Comparison of ENCODE assay signal across 17 cellular contexts in the genomic region with DNA sequence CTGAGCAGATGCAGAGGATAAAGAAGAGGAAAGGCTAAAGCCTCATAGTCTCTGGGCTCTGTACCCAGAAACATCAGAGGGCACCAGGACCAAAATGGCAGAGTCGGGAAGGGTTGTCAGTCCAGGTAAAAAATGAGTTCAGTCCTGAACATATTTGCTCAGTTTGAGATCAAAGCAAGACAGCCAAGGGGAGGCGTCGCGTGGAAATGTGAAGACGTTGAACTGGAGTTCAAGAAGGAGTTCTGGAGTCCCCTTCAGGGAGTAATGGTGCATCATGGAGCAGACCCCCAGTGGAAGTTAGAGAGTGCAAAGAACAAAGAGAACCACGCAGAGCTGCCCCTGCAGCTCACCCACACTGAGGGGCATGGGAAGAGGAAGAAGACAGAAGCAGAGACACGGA. TPM values are rescaled to one million over a fixed set of nuclear protein-coding genes. Genes with fewer than 3 reads are reported as not detected.
DNase-seq lines count a peak whose midpoint lies in the region; ATAC-seq, FAIRE-seq and TF ChIP-seq lines count a peak whose summit lies in the region.
"Had no signal": no experiment of that assay in that cellular context is flagged by ENCODE, and none has a peak within 500 bp of the region (broad histone marks: within the 10 kb centered on the region; RNA-seq: fewer than 3 reads in every experiment).

No MANE protein-coding gene starts in this region.

- TF ChIP-seq CTCF in left ventricle myocardium inferior (IDR thresholded peaks at IDR 0.05; ENCODE audit: borderline replicate concordance) (no peak), kidney (IDR thresholded peaks at IDR 0.05; ENCODE audit: borderline replicate concordance, extremely low read depth, insufficient read depth) (no peak), psoas muscle (IDR thresholded peaks at IDR 0.05) (no peak), uterus (IDR thresholded peaks at IDR 0.05) (no peak)

- peak overlapping the region; percentile 83 for H3K4me3 ChIP-seq in left ventricle myocardium inferior
- peak overlapping the region in 1 of 2 donors; percentile 15 for H3K4me3 ChIP-seq in kidney (ENCODE audit: low read length in 2 of 2)
- peak overlapping the region; percentile 77 for H3K4me3 ChIP-seq in psoas muscle
- H3K4me3 ChIP-seq in uterus: no peak overlapping the region
- H3K4me3 ChIP-seq: A549, dorsolateral prefrontal cortex had no signal

- DNase-seq in left ventricle myocardium inferior (no peak), left ventricle myocardium superior (no peak), kidney (no peak), psoas muscle (no peak), uterus (peak; percentile 14), COLO668 (lab: John Stamatoyannopoulos, UW; ENCODE audit: unreplicated experiment) (no peak), retina (no peak), NCI-H2196 (lab: John Stamatoyannopoulos, UW; ENCODE audit: unreplicated experiment) (no peak)
- DNase-seq: activated gamma-delta T cell; CD8-positive, alpha-beta memory T cell; dorsolateral prefrontal cortex; NCI-H748 treated with DMSO at 0.1 percent for 48 hours; WERI-Rb-1 had no signal

- H3K9ac ChIP-seq in kidney (ENCODE audit: low read length in 2 of 2): no peak overlapping the region

- H3K9me3 ChIP-seq in left ventricle myocardium inferior (replicated peaks) (no peaks in the 10 kb centered on the region), kidney (ENCODE audit: control insufficient read depth in 1 of 2, low read length in 2 of 2) (no peaks in the 10 kb centered on the region), psoas muscle (no peaks in the 10 kb centered on the region), uterus (no peaks in the 10 kb centered on the region)
- H3K9me3 ChIP-seq: A549 had no signal

- H3K36me3 ChIP-seq in left ventricle myocardium inferior (no peaks in the 10 kb centered on the region), kidney (ENCODE audit: control insufficient read depth in 1 of 2, insufficient read depth in 2 of 2, low read length in 2 of 2) (peaks cover 0 to 3% of the 10 kb centered on the region in 2 donors), psoas muscle (ENCODE audit: insufficient read depth in 1 of 2, low read depth in 1 of 2) (no peaks in the 10 kb centered on the region), uterus (no peaks in the 10 kb centered on the region)
- H3K36me3 ChIP-seq: WERI-Rb-1 had no signal

- intact Hi-C loops in left ventricle myocardium inferior (cut with micrococcal nuclease): loop anchor here (10.0 kb wide), 2 partner anchors 77 to 113 kb away; no protein-coding TSS in a partner anchor
- intact Hi-C loops in left ventricle myocardium superior (cut with micrococcal nuclease): loop anchor here (10.0 kb wide), 2 partner anchors 67 to 113 kb away; no protein-coding TSS in a partner anchor
- intact Hi-C loops in kidney (cut with DNase I): loop anchor here (10.0 kb wide), 1 partner anchor 113 kb away; no protein-coding TSS in a partner anchor
- intact Hi-C loops in psoas muscle (cut with DNase I): no loop called here
- intact Hi-C loops in uterus (cut with DNase I; ENCODE audit: low total_unique reads): loop anchor here (10.0 kb wide), 1 partner anchor 47 kb away; no protein-coding TSS in a partner anchor

- no peak for TF ChIP-seq POLR2A in uterus (IDR thresholded peaks at IDR 0.05)

- ATAC-seq in left ventricle myocardium superior (no peak), psoas muscle (no peak)
- ATAC-seq: A549, Panc1 had no signal

- H3K27me3 ChIP-seq in left ventricle myocardium inferior (ENCODE audit: low read depth): no peaks in the 10 kb centered on the region
- peaks cover 0 to 60% (median 12%) of the 10 kb centered on the region in 3 donors for H3K27me3 ChIP-seq in psoas muscle (ENCODE audit: insufficient read depth in 3 of 3, low read length in 2 of 3)
- H3K27me3 ChIP-seq in uterus: no peaks in the 10 kb centered on the region

- WGBS in psoas muscle, 3 donors: 74 to 82% (median 75%) methylated on average over 7 of the region's 7 CpGs

- H3K4me1 ChIP-seq in left ventricle myocardium inferior: peaks cover 100% of the 10 kb centered on the region
- H3K4me1 ChIP-seq in kidney (ENCODE audit: control insufficient read depth in 1 of 2, insufficient read depth in 1 of 2, low read depth in 1 of 2, low read length in 2 of 2): peaks cover 33 to 57% of the 10 kb centered on the region in 2 donors
- peaks cover 7% of the 10 kb centered on the region for H3K4me1 ChIP-seq in psoas muscle
- H3K4me1 ChIP-seq in uterus: peaks cover 0 to 7% of the 10 kb centered on the region in 2 donors

- FAIRE-seq in kidney (lab: Jason Lieb, UNC): no peak
- FAIRE-seq: A549 had no signal

- peak overlapping the region; percentile 97 for H3K27ac ChIP-seq in left ventricle myocardium inferior (replicated peaks)
- peak overlapping the region; percentile 77 to 89 for H3K27ac ChIP-seq in kidney (ENCODE audit: low read depth in 2 of 2, low read length in 2 of 2)
- peak overlapping the region; percentile 14 for H3K27ac ChIP-seq in psoas muscle
- H3K27ac ChIP-seq in uterus: peak overlapping the region; percentile 99 to 100
- H3K27ac ChIP-seq: A549, WERI-Rb-1 had no signal

RNA-seq across cellular contexts. Expression of gene COL4A1, which starts 4.8 kb away (rescaled TPM):
- total RNA-seq in left ventricle myocardium inferior (120 TPM), left ventricle myocardium superior (119 TPM), kidney (218 TPM), psoas muscle (100 to 1,000 TPM in 2 of 4 donors, 10 to 100 TPM in 2; 87.3 to 127 (median 110) TPM), uterus (100 to 1,000 TPM; 164 to 737 (median 209) TPM)
- polyA plus RNA-seq in kidney (ENCODE audit: insufficient read depth, low read depth, low replicate concordance) (53.0 TPM), psoas muscle (100 to 1,000 TPM in 1 of 3 donors, 10 to 100 TPM in 2; 39.0 to 115 (median 60.2) TPM)
- total RNA-seq: activated CD8-positive, alpha-beta memory T cell treated with anti-CD3 and anti-CD28 coated beads for 36 hours; CD8-positive, alpha-beta memory T cell had no signal
- polyA plus RNA-seq: CD8-positive, alpha-beta memory T cell; IgD-negative memory B cell had no signal

RNA-seq across cellular contexts. Expression of gene COL4A2, which starts 4.9 kb away (rescaled TPM):
- 117 TPM for total RNA-seq in left ventricle myocardium inferior
- 126 TPM for total RNA-seq in left ventricle myocardium superior
- total RNA-seq in kidney: 265 TPM
- 126 TPM for polyA plus RNA-seq in kidney (ENCODE audit: insufficient read depth, low read depth, low replicate concordance)
- total RNA-seq in psoas muscle: 10 to 100 TPM; 49.1 to 64.0 (median 59.9) TPM
- 10 to 100 TPM; 25.8 to 84.5 (median 37.9) TPM for polyA plus RNA-seq in psoas muscle
- total RNA-seq in uterus: 100 to 1,000 TPM; 157 to 606 (median 284) TPM
- total RNA-seq: activated CD8-positive, alpha-beta memory T cell treated with anti-CD3 and anti-CD28 coated beads for 36 hours; CD8-positive, alpha-beta memory T cell had no signal
- polyA plus RNA-seq: CD8-positive, alpha-beta memory T cell; IgD-negative memory B cell had no signal

Comparison
In these comparisons a context has a peak if more than half of its experiments do, and no peak if none do; other contexts are left out.
1. DNase-seq: peak in uterus (2 of 2); none in left ventricle myocardium inferior (single experiment), left ventricle myocardium superior (single experiment), kidney (single experiment), psoas muscle (0 of 2), COLO668 (single experiment), retina (single experiment) and NCI-H2196 (single experiment).
2. H3K27ac ChIP-seq: peak in every context shown above with its lines; median percentile 100 in uterus; 97 in left ventricle myocardium inferior; 83 in kidney; 14 in psoas muscle.
3. H3K4me3 ChIP-seq: peak in left ventricle myocardium inferior (single experiment) and psoas muscle (single experiment); none in uterus (0 of 2).
4. intact Hi-C loops: an anchor here in left ventricle myocardium inferior (10.0 kb wide), left ventricle myocardium superior (10.0 kb wide), kidney (10.0 kb wide) and uterus (10.0 kb wide); none called in psoas muscle.